In genomic region chr5:36301858-36302603, GRCh38 we compare ENCODE assay signal across 9 cellular contexts. TPM values are rescaled to one million over a fixed set of nuclear protein-coding genes. Genes with fewer than 3 reads are reported as not detected.
DNase-seq lines count a peak whose midpoint lies in the region; ATAC-seq and TF ChIP-seq lines count a peak whose summit lies in the region.
"Had no signal": no experiment of that assay in that cellular context is flagged by ENCODE, and none has a peak within 500 bp of the region (broad histone marks: within the 10 kb centered on the region; RNA-seq: fewer than 3 reads in every experiment).

Gene RANBP3L (minus strand): TSS chr5:36301902. CDS start chr5:36301416, 486 bp downstream.

- intact Hi-C loops in MCF 10A (cut with micrococcal nuclease), result no loop called here

- peak within 1 kb of the TSS; percentile 41 for H3K4me3 Mint-ChIP-seq in MCF 10A (ENCODE audit: unreplicated experiment)
- peak within 1 kb of the TSS; percentile 29 for H3K4me3 Mint-ChIP-seq in type B pancreatic cell
- H3K4me3 Mint-ChIP-seq: activated naive CD4-positive, alpha-beta T cell treated with anti-CD3 and anti-CD28 coated beads, Interleukin-2, amount 50 U/mL, for 24 hours had no signal

- H3K4me3 ChIP-seq in lung, result no peak within 1 kb of the TSS

- H3K36me3 Mint-ChIP-seq in MCF 10A (ENCODE audit: insufficient read depth, unreplicated experiment) (no peaks in the 10 kb centered on the region), type B pancreatic cell (no peaks in the 10 kb centered on the region)
- H3K36me3 Mint-ChIP-seq: activated naive CD4-positive, alpha-beta T cell treated with anti-CD3 and anti-CD28 coated beads, Interleukin-2, amount 50 U/mL, for 24 hours had no signal

- H3K9me3 ChIP-seq in lung (ENCODE audit: control insufficient read depth in 2 of 2, insufficient read depth in 1 of 2, low read length in 1 of 2), result no peaks in the 10 kb centered on the region

- H3K4me1 ChIP-seq in lung (ENCODE audit: control insufficient read depth in 2 of 2, insufficient read depth in 2 of 2, low read length in 2 of 2), result peaks cover 0 to 3% of the 10 kb centered on the region in 2 donors

- peak within 1 kb of the TSS in 1 of 2 donors; percentile 70 for H3K27ac ChIP-seq in lung (ENCODE audit: low read depth in 1 of 2, low read length in 1 of 2)

- no peaks in the 10 kb centered on the region for H3K9me3 Mint-ChIP-seq in MCF 10A (ENCODE audit: unreplicated experiment)
- H3K9me3 Mint-ChIP-seq in type B pancreatic cell, result no peaks in the 10 kb centered on the region
- H3K9me3 Mint-ChIP-seq: activated naive CD4-positive, alpha-beta T cell treated with anti-CD3 and anti-CD28 coated beads, Interleukin-2, amount 50 U/mL, for 24 hours had no signal

- TF ChIP-seq CTCF in MCF 10A (IDR thresholded peaks at IDR 0.05; ENCODE audit: unreplicated experiment), result no peak
- no peak for TF ChIP-seq CTCF in lung (IDR thresholded peaks at IDR 0.05; ENCODE audit: control extremely low read depth, extremely low read depth)
- TF ChIP-seq CTCF in type B pancreatic cell (conservative IDR thresholded peaks at IDR 0.05), result no peak

- POLR2A ChIA-PET in MCF 10A (lab: Yijun Ruan, JAX), result interaction anchor here (0.6 to 1.2 kb wide), 4 partner anchors 11 to 77 kb away, joined by 3 read pairs; partner anchors contain the start of gene NADK2

- peak; percentile 28 for DNase-seq in D341Med (ENCODE audit: low spot score)
- DNase-seq in HuH-7 (ENCODE audit: low spot score), result peak; percentile 23
- DNase-seq in MCF 10A (ENCODE audit: unreplicated experiment), result peak; percentile 62
- DNase-seq in lung (ENCODE audit: low spot score), result no peak
- DNase-seq in type B pancreatic cell (ENCODE audit: extremely low spot score, unreplicated experiment), result no peak
- no peak for DNase-seq in HuH-7.5 (ENCODE audit: low spot score)
- no peak for DNase-seq in COLO829 (ENCODE audit: low spot score)
- no peak for DNase-seq in islet precursor cell

- H3K27me3 Mint-ChIP-seq in MCF 10A (ENCODE audit: insufficient read depth, unreplicated experiment), result no peaks in the 10 kb centered on the region
- H3K27me3 Mint-ChIP-seq in type B pancreatic cell, result no peaks in the 10 kb centered on the region

- H3K36me3 ChIP-seq in lung (ENCODE audit: control insufficient read depth in 2 of 2, insufficient read depth in 2 of 2, low read length in 2 of 2), result no peaks in the 10 kb centered on the region

- H3K27me3 ChIP-seq in lung (ENCODE audit: control insufficient read depth, insufficient read depth), result no peaks in the 10 kb centered on the region

- H3K4me1 Mint-ChIP-seq in MCF 10A (ENCODE audit: insufficient read depth, unreplicated experiment) (peaks cover 11% of the 10 kb centered on the region), type B pancreatic cell (ENCODE audit: unreplicated experiment) (peaks cover 26% of the 10 kb centered on the region)

- WGBS in lung, 2 donors, result 17 to 30% methylated on average over 5 of the region's 5 CpGs

- CTCF ChIA-PET in MCF 10A (lab: Yijun Ruan, JAX), result interaction anchor here (0.6 to 2.2 kb wide), 3 partner anchors 9 to 793 kb away, joined by 3 to 5 read pairs (median 5); no protein-coding TSS in a partner anchor

- H3K27ac Mint-ChIP-seq in MCF 10A (ENCODE audit: low read depth, unreplicated experiment) (peak within 1 kb of the TSS; percentile 33), type B pancreatic cell (peak within 1 kb of the TSS; percentile 9)
- H3K27ac Mint-ChIP-seq: activated naive CD4-positive, alpha-beta T cell treated with anti-CD3 and anti-CD28 coated beads, Interleukin-2, amount 50 U/mL, for 24 hours had no signal

- no TSS peak for BruUV-seq in MCF 10A (replicated peaks; lab: Mats Ljungman, UMichigan)

- peak; percentile 84 for ATAC-seq in lung (ENCODE audit: insufficient read depth, low FRiP score)

RNA-seq across cellular contexts. Expression of gene RANBP3L, which starts in this region (rescaled TPM):
- total RNA-seq in MCF 10A (2022) (not detected in 2 replicates), lung (1 to 10 TPM; 1.1 to 2.3 TPM), type B pancreatic cell (ENCODE audit: low replicate concordance) (0.53 TPM in 1 of 2 replicates, not detected in the other)
- under 1 TPM; 0.08 to 0.21 TPM for polyA plus RNA-seq in lung

Comparison
In these comparisons a context has a peak if more than half of its experiments do, and no peak if none do; other contexts are left out.
1. Peak in DNase-seq in MCF 10A; RNA of the gene not detected or under 1 TPM.
2. DNase-seq: peak in D341Med (single experiment) and HuH-7 (single experiment); none in lung (single experiment), type B pancreatic cell (single experiment), HuH-7.5 (single experiment), COLO829 (single experiment) and islet precursor cell (single experiment).